Comparison of ENCODE assay signal across 1 cellular context in genomic region chr10:59870152-59870551, GRCh38.
TF ChIP-seq lines count a peak whose summit lies in the region.

No MANE protein-coding gene starts in this region.

TF ChIP-seq in K562, 482 proteins besides CTCF, POLR2A, EP300 and RAD21 (continued from another document):
- TF ChIP-seq ZNF318 (IDR thresholded peaks at IDR 0.05; ENCODE audit: borderline replicate concordance in 1 of 2, low read depth in 1 of 2) (no peak), SETDB1 (IDR thresholded peaks at IDR 0.05; ENCODE audit: low read length) (no peak), ZNF561 (CRISPR knock-in tag; conservative IDR thresholded peaks at IDR 0.05) (no peak), GATA2 (CRISPR knock-in tag; IDR thresholded peaks at IDR 0.05) (peak; percentile 32; the same call in 1 of the 2 replicates), ZBTB9 (CRISPR knock-in tag; IDR thresholded peaks at IDR 0.05) (0 out of 2 replicates have a peak, but pooled peaks have one; percentile 39), YBX1 (IDR thresholded peaks at IDR 0.05) (no peak), ASH1L (IDR thresholded peaks at IDR 0.05; ENCODE audit: borderline replicate concordance, low read depth, partially characterized antibody) (no peak), XRCC5 (IDR thresholded peaks at IDR 0.05; ENCODE audit: low read depth, low read length) (no peak), ZNF668 (CRISPR knock-in tag; IDR thresholded peaks at IDR 0.05) (no peak), TSC22D4 (tag; IDR thresholded peaks at IDR 0.05) (no peak), FOXA1 (IDR thresholded peaks at IDR 0.05; ENCODE audit: borderline replicate concordance) (no peak), FOXJ3 (CRISPR knock-in tag; IDR thresholded peaks at IDR 0.05) (no peak), BCOR (IDR thresholded peaks at IDR 0.05) (no peak)
